Comparison of ENCODE assay signal across 28 cellular contexts in the genomic region with DNA sequence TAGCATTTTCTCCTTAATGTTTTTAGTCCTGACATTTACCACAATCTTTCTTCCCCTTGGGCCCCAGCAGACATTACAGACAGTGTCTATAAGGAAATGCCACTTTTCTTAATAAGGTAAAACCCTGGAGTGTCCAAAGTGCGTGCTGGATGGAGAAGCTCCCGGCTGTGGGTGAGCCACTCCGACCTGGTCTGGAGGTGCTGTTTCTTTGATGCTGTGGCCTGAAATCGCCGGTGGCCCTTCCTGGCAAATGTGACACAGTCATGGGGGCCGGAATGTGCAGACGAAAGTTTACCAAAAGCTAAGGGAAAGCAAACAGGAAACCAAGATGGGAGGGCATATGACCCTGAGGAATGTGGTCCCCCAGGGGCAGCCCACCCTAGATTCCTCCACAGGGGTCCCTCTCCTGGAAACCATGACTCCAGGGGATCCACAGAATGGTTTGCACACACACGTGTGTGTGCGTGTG.
DNase-seq lines count a peak whose midpoint lies in the region; ATAC-seq, FAIRE-seq and TF ChIP-seq lines count a peak whose summit lies in the region.
"Had no signal": no experiment of that assay in that cellular context is flagged by ENCODE, and none has a peak within 500 bp of the region (broad histone marks: within the 10 kb centered on the region; RNA-seq: fewer than 3 reads in every experiment).

No MANE protein-coding gene starts in this region.

- H3K27me3 Mint-ChIP-seq in nephron (ENCODE audit: low read depth): peaks cover 13% of the 10 kb centered on the region

- H3K4me3 Mint-ChIP-seq in nephron: peak overlapping the region; percentile 11 to 42 (median 19)
- H3K4me3 Mint-ChIP-seq: CD14-positive monocyte, H9, HFFc6 had no signal

- no peaks in the 10 kb centered on the region for H3K27me3 ChIP-seq in SJCRH30
- H3K27me3 ChIP-seq in H1 (replicated peaks in 1 of 4; ENCODE audit: control insufficient read depth in 3 of 4, extremely low read depth in 1 of 4, insufficient read depth in 3 of 4, low read length in 3 of 4): no peaks in the 10 kb centered on the region
- no peaks in the 10 kb centered on the region for H3K27me3 ChIP-seq in upper lobe of right lung
- H3K27me3 ChIP-seq: BE2C had no signal

- no peak overlapping the region for H3K9ac ChIP-seq in H1 (replicated peaks in 1 of 4; ENCODE audit: extremely low read depth in 1 of 4, low read depth in 3 of 4, low read length in 3 of 4)
- H3K9ac ChIP-seq: SK-N-SH had no signal

- no peak overlapping the region for H2BK120ac ChIP-seq in H1 (replicated peaks; ENCODE audit: low read depth, low read length)

- H3K4ac ChIP-seq in H1 (replicated peaks; ENCODE audit: insufficient read length, low read depth, low read length): no peak overlapping the region

- no peak overlapping the region; the same call in 1 of the 2 replicates for H2BK15ac ChIP-seq in H1 (ENCODE audit: low read length)

- no peak overlapping the region for H4K8ac ChIP-seq in H1 (ENCODE audit: extremely low read depth, insufficient read depth, low read length)

- no peak overlapping the region for H3K4me2 ChIP-seq in H1 (ENCODE audit: insufficient read depth in 1 of 2, low read depth in 2 of 2, low read length in 2 of 2)
- H3K4me2 ChIP-seq: SK-N-SH had no signal

- H3K36me3 ChIP-seq in SJCRH30 (no peaks in the 10 kb centered on the region), H1 (ENCODE audit: control insufficient read depth in 2 of 4, insufficient read depth in 4 of 4, low read length in 3 of 4) (no peaks in the 10 kb centered on the region), upper lobe of right lung (no peaks in the 10 kb centered on the region)
- H3K36me3 ChIP-seq: BE2C had no signal

- no peak overlapping the region for H3K14ac ChIP-seq in H1 (ENCODE audit: insufficient read length)

- TF ChIP-seq POLR2A in H1 (IDR thresholded peaks at IDR 0.05; ENCODE audit: control extremely low read depth in 1 of 2, low read depth in 2 of 2, low read length in 2 of 2) (no peak), lower leg skin (IDR thresholded peaks at IDR 0.05) (no peak)

- no peak overlapping the region for H3K18ac ChIP-seq in H1 (ENCODE audit: extremely low read depth, low read length)

- CTCF ChIA-PET in H1 (lab: Charles Lee; ENCODE audit: partially characterized antibody): interaction anchor here (0.7 to 4.8 kb wide), 30 partner anchors 8 to 213 kb away, joined by 3 to 170 read pairs (median 6); partner anchors contain the start of genes CTRC and EFHD2

- WGBS in H1 (ENCODE audit: extremely low coverage in 1 of 2, insufficient coverage in 1 of 2, insufficient read length in 1 of 2, insufficient replicate concordance in 2 of 2, low coverage in 1 of 2, low lambda C conversion rate in 2 of 2, missing lambda C conversion rate in 1 of 2), 2 experiments: 90% methylated on average over 9 of the region's 9 CpGs; no CpG with 5 or more reads in 1 of the 2 experiments
- WGBS in lower leg skin, 2 donors: 88 to 90% methylated on average over 9 of the region's 9 CpGs

- peaks cover 18% of the 10 kb centered on the region for H3K9me3 Mint-ChIP-seq in nephron

- no peaks in the 10 kb centered on the region for H3K79me2 ChIP-seq in H1 (ENCODE audit: control insufficient read depth in 1 of 2, insufficient read depth in 2 of 2, low read length in 2 of 2)

- POLR2A ChIA-PET in H1 (lab: Charles Lee; ENCODE audit: partially characterized antibody): no interaction called here

- H3K27ac ChIP-seq in SJCRH30: no peak overlapping the region
- H3K27ac ChIP-seq in H1 (ENCODE audit: low read depth, low read length): no peak overlapping the region
- no peak overlapping the region for H3K27ac ChIP-seq in upper lobe of right lung

- H4K5ac ChIP-seq in H1 (ENCODE audit: insufficient read length, low read depth, low read length): no peak overlapping the region

- H3K9me3 ChIP-seq in SJCRH30 (replicated peaks) (no peaks in the 10 kb centered on the region), H1 (ENCODE audit: insufficient read depth in 2 of 2, low read depth in 1 of 2, low read length in 1 of 2) (no peaks in the 10 kb centered on the region; a peak in 1 of 4 replicates), upper lobe of right lung (no peaks in the 10 kb centered on the region)
- H3K9me3 ChIP-seq: BE2C had no signal

- no peak for FAIRE-seq in H1 (lab: Jason Lieb, UNC)
- FAIRE-seq: GM12892, GM19239, HTR-8/SVneo had no signal

- peaks cover 62% of the 10 kb centered on the region for H3K4me1 Mint-ChIP-seq in nephron

- H2BK12ac ChIP-seq in H1 (ENCODE audit: low read depth, low read length): no peak overlapping the region

- H3K36me3 Mint-ChIP-seq in nephron (ENCODE audit: low read depth): no peaks in the 10 kb centered on the region
- H3K36me3 Mint-ChIP-seq: CD14-positive monocyte had no signal

- no peak for DNase-seq in SJCRH30
- no peak for DNase-seq in H1 (ENCODE audit: low read depth in 1 of 2, low spot score in 2 of 2)
- peak; percentile 40 for DNase-seq in upper lobe of right lung
- DNase-seq in NOMO-1 treated with dmso at 0.1 percent for 144 hours (lab: John Stamatoyannopoulos, UW; ENCODE audit: unreplicated experiment): no peak
- DNase-seq in lower leg skin (ENCODE audit: low spot score in 2 of 2): no peak
- DNase-seq in NCI-H2171 treated with DMSO at 0.1 percent for 48 hours (lab: John Stamatoyannopoulos, UW): no peak
- DNase-seq: ACHN; BE2C; Calu3; CD8-positive, alpha-beta memory T cell; DMS153; DND-41; H9; HFFc6; KG1; MM.1S; NCI-H1694; NCI-H2029 treated with DMSO at 0.1 percent for 48 hours; NCI-H526 treated with DMSO at 0.1 percent for 48 hours; SHP77 treated with DMSO at 0.1 percent for 48 hours; SK-N-SH had no signal

- ATAC-seq in upper lobe of right lung: no peak
- ATAC-seq in activated CD4-positive, CD25-positive, alpha-beta regulatory T cell treated with anti-CD3 and anti-CD28 coated beads, Interleukin-2, amount 50 U/mL, for 24 hours: no peak
- ATAC-seq: Panc1 had no signal

- no peak overlapping the region for H3K23ac ChIP-seq in H1 (ENCODE audit: insufficient read length)

- peak overlapping the region; percentile 25 for H3K4me3 ChIP-seq in SJCRH30
- no peak overlapping the region for H3K4me3 ChIP-seq in H1 (ENCODE audit: extremely low read depth in 1 of 4, insufficient read depth in 2 of 4, low read depth in 3 of 4, low read length in 4 of 4)
- no peak overlapping the region for H3K4me3 ChIP-seq in upper lobe of right lung
- H3K4me3 ChIP-seq in lower leg skin (ENCODE audit: low read depth, poor library complexity, severe bottlenecking): no peak overlapping the region

- peak overlapping the region; percentile 61 for H4K91ac ChIP-seq in H1 (replicated peaks; ENCODE audit: insufficient read length, low read length)

- H3K79me1 ChIP-seq in H1 (ENCODE audit: low read depth, low read length): no peaks in the 10 kb centered on the region

- no peak overlapping the region for H2AFZ ChIP-seq in H1 (ENCODE audit: low read length)

- H2BK5ac ChIP-seq in H1 (ENCODE audit: low read depth, low read length): no peak overlapping the region

- TF ChIP-seq RAD21 in H1 (IDR thresholded peaks at IDR 0.05 in 1 of 2, conservative IDR thresholded peaks at IDR 0.05 in 1 of 2; ENCODE audit: low read depth in 2 of 2, low read length in 2 of 2): no peak

- TF ChIP-seq EP300 in H1 (IDR thresholded peaks at IDR 0.05; ENCODE audit: borderline replicate concordance in 1 of 2, low read depth in 2 of 2, low read length in 2 of 2): no peak

- no peaks in the 10 kb centered on the region for H4K20me1 ChIP-seq in H1 (replicated peaks in 1 of 2; ENCODE audit: control insufficient read depth in 1 of 2, insufficient read depth in 2 of 2, low read length in 2 of 2)

- peaks cover 33% of the 10 kb centered on the region for H3K4me1 ChIP-seq in SJCRH30
- peaks cover 0 to 11% (median 6%) of the 10 kb centered on the region in 4 experiments; a peak in 5 of 7 replicates for H3K4me1 ChIP-seq in H1 (replicated peaks in 1 of 4; ENCODE audit: control insufficient read depth in 3 of 4, insufficient read depth in 4 of 4, low read length in 3 of 4)
- H3K4me1 ChIP-seq in upper lobe of right lung: peaks cover 27% of the 10 kb centered on the region
- H3K4me1 ChIP-seq: BE2C had no signal

- intact Hi-C loops in upper lobe of right lung (cut with DNase I): loop anchor here (5.0 kb wide), 1 partner anchor 107 kb away; no protein-coding TSS in a partner anchor
- intact Hi-C loops in lower leg skin (cut with DNase I; ENCODE audit: low total_unique reads): no loop called here

- H3K56ac ChIP-seq in H1 (replicated peaks; ENCODE audit: insufficient read length, low read depth, low read length): no peak overlapping the region

- peak overlapping the region; percentile 38 to 57 (median 45) for H3K27ac Mint-ChIP-seq in nephron
- H3K27ac Mint-ChIP-seq: H9, HFFc6 had no signal

- no peaks in the 10 kb centered on the region for H3K23me2 ChIP-seq in H1 (ENCODE audit: low read depth, low read length)

- H2BK20ac ChIP-seq in H1 (ENCODE audit: low read length): no peak overlapping the region

- TF ChIP-seq CTCF in H1 (IDR thresholded peaks at IDR 0.05; ENCODE audit: control extremely low read depth in 1 of 3, insufficient read depth in 1 of 3, low read depth in 1 of 3, low read length in 3 of 3) (no peak), nephron (IDR thresholded peaks at IDR 0.05; ENCODE audit: unreplicated experiment in 3 of 3) (no peak), upper lobe of right lung (IDR thresholded peaks at IDR 0.05) (no peak), lower leg skin (IDR thresholded peaks at IDR 0.05) (no peak)

- no peak overlapping the region for H2AK5ac ChIP-seq in H1 (ENCODE audit: low read depth, low read length)

TF ChIP-seq in H1, 55 proteins besides CTCF, POLR2A, EP300 and RAD21 (continues in another document):
- TF ChIP-seq SP1 (IDR thresholded peaks at IDR 0.05; ENCODE audit: low read depth, low read length): no peak
- TF ChIP-seq, protein P1, sequence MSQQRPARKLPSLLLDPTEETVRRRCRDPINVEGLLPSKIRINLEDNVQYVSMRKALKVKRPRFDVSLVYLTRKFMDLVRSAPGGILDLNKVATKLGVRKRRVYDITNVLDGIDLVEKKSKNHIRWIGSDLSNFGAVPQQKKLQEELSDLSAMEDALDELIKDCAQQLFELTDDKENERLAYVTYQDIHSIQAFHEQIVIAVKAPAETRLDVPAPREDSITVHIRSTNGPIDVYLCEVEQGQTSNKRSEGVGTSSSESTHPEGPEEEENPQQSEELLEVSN (IDR thresholded peaks at IDR 0.05): no peak
- no peak for TF ChIP-seq CTBP2 (IDR thresholded peaks at IDR 0.05; ENCODE audit: borderline replicate concordance, insufficient read depth, insufficient read length, low read length)
- no peak for TF ChIP-seq CHD1 (IDR thresholded peaks at IDR 0.05; ENCODE audit: low read depth, low read length)
- no peak for TF ChIP-seq ASH2L (IDR thresholded peaks at IDR 0.05; ENCODE audit: low read length)
- no peak for TF ChIP-seq CBX5 (IDR thresholded peaks at IDR 0.05; ENCODE audit: low read depth, low read length)
- TF ChIP-seq, protein P2, sequence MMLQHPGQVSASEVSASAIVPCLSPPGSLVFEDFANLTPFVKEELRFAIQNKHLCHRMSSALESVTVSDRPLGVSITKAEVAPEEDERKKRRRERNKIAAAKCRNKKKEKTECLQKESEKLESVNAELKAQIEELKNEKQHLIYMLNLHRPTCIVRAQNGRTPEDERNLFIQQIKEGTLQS (IDR thresholded peaks at IDR 0.05; ENCODE audit: insufficient read depth, low read depth, low read length): no peak
- no peak for TF ChIP-seq KDM4A (IDR thresholded peaks at IDR 0.05; ENCODE audit: low read depth, low read length, severe bottlenecking)
